ENCODE assay signal across 8 cellular contexts in genomic region chr2:145692971-145693478, GRCh38.
DNase-seq lines count a peak whose midpoint lies in the region; ATAC-seq and TF ChIP-seq lines count a peak whose summit lies in the region.

No MANE protein-coding gene starts in this region.

- peaks cover 3% of the 10 kb centered on the region for H3K4me1 ChIP-seq in lower lobe of right lung
- no peaks in the 10 kb centered on the region for H3K4me1 ChIP-seq in smooth muscle cell (ENCODE audit: low read depth)
- no peaks in the 10 kb centered on the region for H3K4me1 ChIP-seq in neural progenitor cell

- no peaks in the 10 kb centered on the region for H3F3A ChIP-seq in smooth muscle cell (ENCODE audit: low read depth)
- no peaks in the 10 kb centered on the region for H3F3A ChIP-seq in neural progenitor cell (ENCODE audit: low read depth)

- ATAC-seq in GM19025 (IDR thresholded peaks at IDR 0.05; ENCODE audit: low read depth, unreplicated experiment) = peak; percentile 83
- peak; percentile 86 for ATAC-seq in HG03108 (IDR thresholded peaks at IDR 0.05; ENCODE audit: unreplicated experiment)
- peak; percentile 80 to 91 for ATAC-seq in lower lobe of right lung

- no peak overlapping the region for H3K27ac Mint-ChIP-seq in neural progenitor cell

- no peaks in the 10 kb centered on the region for H3K9me3 Mint-ChIP-seq in neural progenitor cell

- no peaks in the 10 kb centered on the region for H3K9me3 ChIP-seq in lower lobe of right lung
- no peaks in the 10 kb centered on the region for H3K9me3 ChIP-seq in smooth muscle cell (replicated peaks; ENCODE audit: low read depth)
- H3K9me3 ChIP-seq in neural progenitor cell (ENCODE audit: low read depth) = no peaks in the 10 kb centered on the region

- H3K4me3 ChIP-seq in lower lobe of right lung (no peak overlapping the region), smooth muscle cell (no peak overlapping the region), neural progenitor cell (no peak overlapping the region)

- H3K4me3 Mint-ChIP-seq in neural progenitor cell = no peak overlapping the region

- no peaks in the 10 kb centered on the region for H3K27me3 Mint-ChIP-seq in neural progenitor cell (ENCODE audit: insufficient read depth, low read depth)

- H3K4me2 ChIP-seq in smooth muscle cell = no peak overlapping the region
- no peak overlapping the region for H3K4me2 ChIP-seq in neural progenitor cell

- H3K4me1 Mint-ChIP-seq in neural progenitor cell = no peaks in the 10 kb centered on the region

- TF ChIP-seq CTCF in lower lobe of right lung (IDR thresholded peaks at IDR 0.05) = no peak
- TF ChIP-seq CTCF in smooth muscle cell (IDR thresholded peaks at IDR 0.05; ENCODE audit: borderline replicate concordance, insufficient read depth, poor library complexity, severe bottlenecking) = no peak
- no peak for TF ChIP-seq CTCF in neural progenitor cell (IDR thresholded peaks at IDR 0.05)

- H3K9ac ChIP-seq in smooth muscle cell (ENCODE audit: low read depth) (no peak overlapping the region), neural progenitor cell (no peak overlapping the region)

- peak; percentile 46 for DNase-seq in ACHN
- peak; percentile 75 for DNase-seq in SIG-M5 (lab: John Stamatoyannopoulos, UW)
- DNase-seq in lower lobe of right lung = no peak
- no peak for DNase-seq in hippocampal formation (lab: John Stamatoyannopoulos, UW)
- no peak for DNase-seq in smooth muscle cell (lab: John Stamatoyannopoulos, UW; ENCODE audit: unreplicated experiment)
- DNase-seq in neural progenitor cell (ENCODE audit: low spot score) = no peak

- H3K79me2 ChIP-seq in smooth muscle cell (ENCODE audit: low read depth) (no peaks in the 10 kb centered on the region), neural progenitor cell (ENCODE audit: low read depth) (no peaks in the 10 kb centered on the region)

- H3K27me3 ChIP-seq in lower lobe of right lung (ENCODE audit: low read depth) = no peaks in the 10 kb centered on the region
- no peaks in the 10 kb centered on the region for H3K27me3 ChIP-seq in smooth muscle cell (ENCODE audit: low read depth)
- H3K27me3 ChIP-seq in neural progenitor cell = no peaks in the 10 kb centered on the region

- WGBS in smooth muscle cell (ENCODE audit: low lambda C conversion rate) = 58% methylated on average over 3 of the region's 3 CpGs

- H3K36me3 Mint-ChIP-seq in neural progenitor cell = no peaks in the 10 kb centered on the region

- H3K36me3 ChIP-seq in lower lobe of right lung (no peaks in the 10 kb centered on the region), smooth muscle cell (ENCODE audit: low read depth) (no peaks in the 10 kb centered on the region), neural progenitor cell (no peaks in the 10 kb centered on the region)

- H4K20me1 ChIP-seq in smooth muscle cell (ENCODE audit: low read depth) (no peaks in the 10 kb centered on the region), neural progenitor cell (ENCODE audit: low read depth) (no peaks in the 10 kb centered on the region)

- no peak overlapping the region for H3K27ac ChIP-seq in lower lobe of right lung
- no peak overlapping the region for H3K27ac ChIP-seq in smooth muscle cell (ENCODE audit: low read depth)
- no peak overlapping the region for H3K27ac ChIP-seq in neural progenitor cell

- intact Hi-C loops in lower lobe of right lung (cut with DNase I) = no loop called here

- no peak overlapping the region for H2AFZ ChIP-seq in smooth muscle cell (ENCODE audit: low read depth)
- no peak overlapping the region for H2AFZ ChIP-seq in neural progenitor cell (replicated peaks)

- in situ Hi-C loops in ACHN (cut with HindIII; ENCODE audit: low pct_ligation_motif_present, low pct_unique_long_range_greater_than_20kb, low sequenced_read_pairs) = no loop called here

Comparison
In these comparisons a context has a peak if more than half of its experiments do, and no peak if none do; other contexts are left out.
1. DNase-seq: peak in ACHN (single experiment) and SIG-M5 (single experiment); none in lower lobe of right lung (single experiment), hippocampal formation (0 of 2), smooth muscle cell (single experiment) and neural progenitor cell (single experiment).
2. Peak in every context shown above with its lines, with median percentiles within 50 percentile points of each other: ATAC-seq.